In genomic region chr11:108008656-108009496, GRCh38 we compare ENCODE assay signal across 8 cellular contexts. TPM values are rescaled to one million over a fixed set of nuclear protein-coding genes. Genes with fewer than 3 reads are reported as not detected.
DNase-seq lines count a peak whose midpoint lies in the region; ATAC-seq and TF ChIP-seq lines count a peak whose summit lies in the region.

TSS of gene CUL5 (plus strand) at chr11:108008898. CDS start at chr11:108009349, 451 bp downstream.

- H3K9me3 ChIP-seq in uterus, result no peaks in the 10 kb centered on the region

- H3K9me3 Mint-ChIP-seq in T-helper 1 cell treated with Interleukin-12 subunit alpha and Interleukin-12 subunit beta and Interleukin-4 antibody, amounts not matched to agents 30 μg/mL and 1 μg/mL, for 36 hours, result no peaks in the 10 kb centered on the region

- peak within 1 kb of the TSS; percentile 68 to 97 for H3K4me3 ChIP-seq in uterus

- no peaks in the 10 kb centered on the region for H3K27me3 Mint-ChIP-seq in T-helper 1 cell treated with Interleukin-12 subunit alpha and Interleukin-12 subunit beta and Interleukin-4 antibody, amounts not matched to agents 30 μg/mL and 1 μg/mL, for 36 hours (ENCODE audit: low read depth)

- no peaks in the 10 kb centered on the region for H3K36me3 ChIP-seq in uterus

- peak; percentile 87 for TF ChIP-seq CTCF in GM13977 (IDR thresholded peaks at IDR 0.05; ENCODE audit: extremely low read depth, insufficient read depth, missing control alignments)
- TF ChIP-seq CTCF in uterus (IDR thresholded peaks at IDR 0.05), result peak; percentile 81 to 93 (median 88)

- H3K27me3 ChIP-seq in uterus, result no peaks in the 10 kb centered on the region

- peaks cover 15% of the 10 kb centered on the region for H3K4me1 Mint-ChIP-seq in T-helper 1 cell treated with Interleukin-12 subunit alpha and Interleukin-12 subunit beta and Interleukin-4 antibody, amounts not matched to agents 30 μg/mL and 1 μg/mL, for 36 hours (ENCODE audit: low read depth)

- peak within 1 kb of the TSS; percentile 96 to 99 for H3K27ac ChIP-seq in uterus

- in situ Hi-C loops in GM13977 (cut with MboI; ENCODE audit: low pct_unique_long_range_greater_than_20kb, low sequenced_read_pairs, unreplicated experiment), result no loop called here

- H3K4me3 Mint-ChIP-seq in T-helper 1 cell treated with Interleukin-12 subunit alpha and Interleukin-12 subunit beta and Interleukin-4 antibody, amounts not matched to agents 30 μg/mL and 1 μg/mL, for 36 hours, result peak within 1 kb of the TSS; percentile 97

- peaks cover 4% of the 10 kb centered on the region for H3K36me3 Mint-ChIP-seq in T-helper 1 cell treated with Interleukin-12 subunit alpha and Interleukin-12 subunit beta and Interleukin-4 antibody, amounts not matched to agents 30 μg/mL and 1 μg/mL, for 36 hours (ENCODE audit: low read depth)

- peak; percentile 10 to 49 for TF ChIP-seq POLR2A in uterus (IDR thresholded peaks at IDR 0.05)

- intact Hi-C loops in left ventricle myocardium superior (cut with micrococcal nuclease), result no loop called here
- intact Hi-C loops in uterus (cut with DNase I; ENCODE audit: low total_unique reads), result no loop called here

- H3K4me1 ChIP-seq in uterus, result no peaks in the 10 kb centered on the region

- peak; percentile 78 for ATAC-seq in HG02870 (IDR thresholded peaks at IDR 0.05; ENCODE audit: unreplicated experiment)
- peak; percentile 98 for ATAC-seq in left ventricle myocardium superior

- peak; percentile 89 for DNase-seq in GM13977 (ENCODE audit: low spot score)
- DNase-seq in NCI-H146 (lab: John Stamatoyannopoulos, UW), result peak; percentile 88
- peak; percentile 30 to 93 (median 78) for DNase-seq in amygdala (lab: John Stamatoyannopoulos, UW)
- peak; percentile 96 for DNase-seq in left ventricle myocardium superior
- DNase-seq in pulmonary artery endothelial cell (ENCODE audit: low read depth, low spot score), result peak; percentile 72
- DNase-seq in uterus, result peak; percentile 91 to 93

- H3K27ac Mint-ChIP-seq in T-helper 1 cell treated with Interleukin-12 subunit alpha and Interleukin-12 subunit beta and Interleukin-4 antibody, amounts not matched to agents 30 μg/mL and 1 μg/mL, for 36 hours, result peak within 1 kb of the TSS; percentile 92

RNA-seq across cellular contexts. Expression of gene CUL5, which starts in this region (rescaled TPM):
- total RNA-seq in left ventricle myocardium superior (38.3 TPM), pulmonary artery endothelial cell (39.5 and 41.5 TPM in 2 replicates), uterus (10 to 100 TPM; 29.5 to 79.8 (median 40.9) TPM)

Comparison
In these comparisons a context has a peak if more than half of its experiments do, and no peak if none do; other contexts are left out.
1. Peak in every context shown above with its lines: DNase-seq, ATAC-seq, H3K4me3 ChIP-seq and H3K27ac ChIP-seq.